In the genomic region with DNA sequence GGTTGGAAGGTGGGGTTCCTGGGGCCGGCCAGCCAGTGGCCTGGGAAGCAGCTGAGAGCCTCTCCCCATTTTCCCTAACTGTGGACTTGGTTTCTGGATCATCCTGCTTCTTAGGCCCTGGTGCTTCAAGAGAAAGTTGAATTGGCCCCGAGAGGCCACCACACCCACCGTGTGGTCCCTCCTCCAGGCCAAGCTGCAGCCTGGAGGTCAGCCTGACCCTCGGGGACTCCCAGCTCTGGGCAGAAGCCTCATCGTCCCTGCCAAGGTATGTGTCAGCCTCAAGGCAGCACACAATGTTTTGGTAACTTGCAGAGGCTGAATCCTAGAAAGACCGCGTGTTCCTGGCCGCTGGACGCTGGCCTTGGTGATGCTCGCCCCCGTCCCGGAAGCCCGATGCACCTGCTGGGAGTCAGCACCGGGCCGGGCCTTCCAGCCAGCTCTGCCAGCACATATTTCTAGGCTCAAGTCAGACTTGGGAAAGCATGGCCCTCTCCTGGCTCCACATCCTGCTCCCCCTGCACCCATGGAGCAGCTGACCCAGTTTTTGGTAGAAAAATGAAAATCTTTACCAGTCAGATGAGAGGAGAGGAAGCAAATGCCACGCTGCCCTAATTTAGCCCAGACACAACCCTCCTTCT, we compare ENCODE assay signal across 1 cellular context.
TF ChIP-seq lines count a peak whose summit lies in the region.

No MANE protein-coding gene starts in this region.

TF ChIP-seq in SK-N-SH treated with all-trans-retinoic acid at 6 μM for 48 hours, 23 proteins besides CTCF, POLR2A, EP300 and RAD21 (continued from another document):
- TF ChIP-seq, protein P1, sequence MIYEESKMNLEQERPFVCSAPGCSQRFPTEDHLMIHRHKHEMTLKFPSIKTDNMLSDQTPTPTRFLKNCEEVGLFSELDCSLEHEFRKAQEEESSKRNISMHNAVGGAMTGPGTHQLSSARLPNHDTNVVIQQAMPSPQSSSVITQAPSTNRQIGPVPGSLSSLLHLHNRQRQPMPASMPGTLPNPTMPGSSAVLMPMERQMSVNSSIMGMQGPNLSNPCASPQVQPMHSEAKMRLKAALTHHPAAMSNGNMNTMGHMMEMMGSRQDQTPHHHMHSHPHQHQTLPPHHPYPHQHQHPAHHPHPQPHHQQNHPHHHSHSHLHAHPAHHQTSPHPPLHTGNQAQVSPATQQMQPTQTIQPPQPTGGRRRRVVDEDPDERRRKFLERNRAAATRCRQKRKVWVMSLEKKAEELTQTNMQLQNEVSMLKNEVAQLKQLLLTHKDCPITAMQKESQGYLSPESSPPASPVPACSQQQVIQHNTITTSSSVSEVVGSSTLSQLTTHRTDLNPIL (CRISPR knock-in tag; IDR thresholded peaks at IDR 0.05; ENCODE audit: low read depth) = no peak
- TF ChIP-seq ARNTL (CRISPR knock-in tag; IDR thresholded peaks at IDR 0.05; ENCODE audit: borderline replicate concordance, low read depth) = no peak
- no peak for TF ChIP-seq ZFP30 (CRISPR knock-in tag; IDR thresholded peaks at IDR 0.05)
- no peak for TF ChIP-seq ZC3H10 (CRISPR knock-in tag; IDR thresholded peaks at IDR 0.05)
- no peak for TF ChIP-seq RARB (CRISPR knock-in tag; IDR thresholded peaks at IDR 0.05)
- no peak for TF ChIP-seq TCF4 (CRISPR knock-in tag; IDR thresholded peaks at IDR 0.05; ENCODE audit: borderline replicate concordance)
- TF ChIP-seq ESRRG (CRISPR knock-in tag; IDR thresholded peaks at IDR 0.05) = no peak
- TF ChIP-seq, protein P2, sequence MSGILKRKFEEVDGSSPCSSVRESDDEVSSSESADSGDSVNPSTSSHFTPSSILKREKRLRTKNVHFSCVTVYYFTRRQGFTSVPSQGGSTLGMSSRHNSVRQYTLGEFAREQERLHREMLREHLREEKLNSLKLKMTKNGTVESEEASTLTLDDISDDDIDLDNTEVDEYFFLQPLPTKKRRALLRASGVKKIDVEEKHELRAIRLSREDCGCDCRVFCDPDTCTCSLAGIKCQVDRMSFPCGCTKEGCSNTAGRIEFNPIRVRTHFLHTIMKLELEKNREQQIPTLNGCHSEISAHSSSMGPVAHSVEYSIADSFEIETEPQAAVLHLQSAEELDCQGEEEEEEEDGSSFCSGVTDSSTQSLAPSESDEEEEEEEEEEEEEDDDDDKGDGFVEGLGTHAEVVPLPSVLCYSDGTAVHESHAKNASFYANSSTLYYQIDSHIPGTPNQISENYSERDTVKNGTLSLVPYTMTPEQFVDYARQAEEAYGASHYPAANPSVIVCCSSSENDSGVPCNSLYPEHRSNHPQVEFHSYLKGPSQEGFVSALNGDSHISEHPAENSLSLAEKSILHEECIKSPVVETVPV (CRISPR knock-in tag; IDR thresholded peaks at IDR 0.05) = no peak
- TF ChIP-seq ZNF8 (CRISPR knock-in tag; IDR thresholded peaks at IDR 0.05) = no peak
- no peak for TF ChIP-seq BACH2 (CRISPR knock-in tag; IDR thresholded peaks at IDR 0.05; ENCODE audit: borderline replicate concordance)
- no peak for TF ChIP-seq OSR1 (CRISPR knock-in tag; IDR thresholded peaks at IDR 0.05)
- no peak for TF ChIP-seq GLIS3 (CRISPR knock-in tag; IDR thresholded peaks at IDR 0.05)
